In genomic region chr1:151346082-151346768, GRCh38 we compare ENCODE assay signal across 8 cellular contexts. TPM values are rescaled to one million over a fixed set of nuclear protein-coding genes. Genes with fewer than 3 reads are reported as not detected.
DNase-seq lines count a peak whose midpoint lies in the region; ATAC-seq, FAIRE-seq and TF ChIP-seq lines count a peak whose summit lies in the region.

No MANE protein-coding gene starts in this region.

- peaks cover 0 to 36% (median 6%) of the 10 kb centered on the region in 3 experiments for H3K36me3 ChIP-seq in naive thymus-derived CD4-positive, alpha-beta T cell (ENCODE audit: control insufficient read depth in 2 of 3, insufficient read depth in 3 of 3, low read length in 3 of 3)

- FAIRE-seq in HTR-8/SVneo (lab: Jason Lieb, UNC): no peak

- TF ChIP-seq CTCF in AG04450 (IDR thresholded peaks at IDR 0.05; ENCODE audit: low read depth, low read length): no peak

- DNase-seq in AG04450 (ENCODE audit: low read depth, low spot score) (no peak), NAMALWA (ENCODE audit: low spot score) (peak; percentile 45), NOMO-1 treated with DMSO at 0.1 percent for 48 hours (lab: John Stamatoyannopoulos, UW; ENCODE audit: unreplicated experiment) (no peak), HTR-8/SVneo (ENCODE audit: insufficient read length, low spot score) (no peak), SHP77 (lab: John Stamatoyannopoulos, UW) (no peak), NCI-H226 (no peak)
- peak in 1 of 9 donors; percentile 13 for DNase-seq in naive thymus-derived CD4-positive, alpha-beta T cell

- H3K9me3 Mint-ChIP-seq in naive thymus-derived CD4-positive, alpha-beta T cell: peaks cover 0 to 2% (median 0%) of the 10 kb centered on the region in 11 donors

- peak overlapping the region; percentile 86 for H3K4me3 ChIP-seq in AG04450 (ENCODE audit: low read depth, low read length)
- peak overlapping the region; percentile 75 for H3K4me3 ChIP-seq in naive thymus-derived CD4-positive, alpha-beta T cell (ENCODE audit: low read length)

- peaks cover 13 to 16% of the 10 kb centered on the region in 2 donors for H3K4me1 ChIP-seq in naive thymus-derived CD4-positive, alpha-beta T cell (ENCODE audit: control insufficient read depth in 2 of 2, insufficient read depth in 2 of 2, low read length in 2 of 2)

- H3K27ac ChIP-seq in AG04450 (ENCODE audit: low read depth, low read length) (peak overlapping the region; percentile 96), cingulate gyrus (ENCODE audit: low read depth, low read length) (peak overlapping the region; percentile 95)
- peak overlapping the region; percentile 96 for H3K27ac ChIP-seq in naive thymus-derived CD4-positive, alpha-beta T cell (ENCODE audit: low read depth, low read length)

- intact Hi-C loops in naive thymus-derived CD4-positive, alpha-beta T cell (cut with micrococcal nuclease): loop anchor here in 1 of 2 donors (2.0 to 10.0 kb wide), 3 partner anchors 113 to 859 kb away; partner anchors contain the start of genes POGZ and TARS2

- H3K36me3 Mint-ChIP-seq in naive thymus-derived CD4-positive, alpha-beta T cell: peaks cover 0 to 26% (median 13%) of the 10 kb centered on the region in 5 donors

- H3K4me1 Mint-ChIP-seq in naive thymus-derived CD4-positive, alpha-beta T cell: peaks cover 20 to 44% (median 39%) of the 10 kb centered on the region in 7 donors

- no peaks in the 10 kb centered on the region for H3K27me3 ChIP-seq in AG04450 (ENCODE audit: control insufficient read depth, insufficient read depth, low read length)
- H3K27me3 ChIP-seq in naive thymus-derived CD4-positive, alpha-beta T cell (ENCODE audit: control insufficient read depth in 2 of 2, insufficient read depth in 2 of 2, low read length in 2 of 2): no peaks in the 10 kb centered on the region

- peak overlapping the region; percentile 85 to 98 (median 95) for H3K4me3 Mint-ChIP-seq in naive thymus-derived CD4-positive, alpha-beta T cell

- peaks cover 4% of the 10 kb centered on the region for H3K9me3 ChIP-seq in AG04450 (ENCODE audit: control insufficient read depth, insufficient read depth, low read length)
- H3K9me3 ChIP-seq in naive thymus-derived CD4-positive, alpha-beta T cell (ENCODE audit: control insufficient read depth in 2 of 3, low read length in 3 of 3): no peaks in the 10 kb centered on the region

- CTCF ChIA-PET in AG04450 (lab: Charles Lee): no interaction called here
- CTCF ChIA-PET in naive thymus-derived CD4-positive, alpha-beta T cell (lab: Charles Lee): no interaction called here

- H3K27ac Mint-ChIP-seq in naive thymus-derived CD4-positive, alpha-beta T cell: peak overlapping the region; percentile 95 to 100 (median 99)

- POLR2A ChIA-PET in AG04450 (lab: Yijun Ruan, JAX): no interaction called here
- POLR2A ChIA-PET in naive thymus-derived CD4-positive, alpha-beta T cell (lab: Charles Lee): interaction anchor here (0.9 to 1.6 kb wide), 4 partner anchors 17 to 340 kb away, joined by 3 to 10 read pairs (median 4); partner anchors contain the start of genes MINDY1 and PI4KB

- ATAC-seq in naive thymus-derived CD4-positive, alpha-beta T cell: no peak

- no peaks in the 10 kb centered on the region for H3K27me3 Mint-ChIP-seq in naive thymus-derived CD4-positive, alpha-beta T cell

RNA-seq across cellular contexts. Expression of gene RFX5, which starts 0.8 kb away (rescaled TPM):
- polyA plus RNA-seq in AG04450 (2011; rRNA removed): 40.9 and 42.7 TPM in 2 replicates
- 62.9 and 103 TPM in 2 replicates for polyA minus RNA-seq in AG04450 (2011; rRNA and poly(A)+ RNA removed)
- 10 to 100 TPM; 62.6 to 89.3 (median 82.2) TPM for total RNA-seq in naive thymus-derived CD4-positive, alpha-beta T cell
- 10 to 100 TPM; 26.6 to 29.6 TPM for polyA plus RNA-seq in naive thymus-derived CD4-positive, alpha-beta T cell

RNA-seq across cellular contexts. Expression of gene PI4KB, which starts 19.0 kb away (rescaled TPM):
- polyA plus RNA-seq in AG04450 (2011; rRNA removed): 75.2 and 83.2 TPM in 2 replicates
- polyA minus RNA-seq in AG04450 (2011; rRNA and poly(A)+ RNA removed): 161 and 181 TPM in 2 replicates
- 10 to 100 TPM; 64.0 to 91.9 (median 76.3) TPM for total RNA-seq in naive thymus-derived CD4-positive, alpha-beta T cell
- 10 to 100 TPM; 48.5 to 76.7 TPM for polyA plus RNA-seq in naive thymus-derived CD4-positive, alpha-beta T cell

RNA-seq across cellular contexts. Expression of gene SELENBP1, which starts 26.3 kb away (rescaled TPM):
- 85.0 and 102 TPM in 2 replicates for polyA plus RNA-seq in AG04450 (2011; rRNA removed)
- polyA minus RNA-seq in AG04450 (2011; rRNA and poly(A)+ RNA removed): 65.1 and 96.2 TPM in 2 replicates
- not detected for total RNA-seq in naive thymus-derived CD4-positive, alpha-beta T cell
- not detected for polyA plus RNA-seq in naive thymus-derived CD4-positive, alpha-beta T cell

RNA-seq across cellular contexts. Expression of gene PSMB4, which starts 53.1 kb away (rescaled TPM):
- polyA plus RNA-seq in AG04450 (2011; rRNA removed): 483 and 516 TPM in 2 replicates
- 284 and 352 TPM in 2 replicates for polyA minus RNA-seq in AG04450 (2011; rRNA and poly(A)+ RNA removed)
- total RNA-seq in naive thymus-derived CD4-positive, alpha-beta T cell: 100 to 1,000 TPM; 190 to 339 (median 267) TPM
- polyA plus RNA-seq in naive thymus-derived CD4-positive, alpha-beta T cell: 10 to 100 TPM; 54.5 to 60.8 TPM

Comparison
In these comparisons a context has a peak if more than half of its experiments do, and no peak if none do; other contexts are left out.
1. RNA of gene SELENBP1, which starts 26.3 kb away (polyA plus RNA-seq): 85.0 to 102 TPM in AG04450; not detected in naive thymus-derived CD4-positive, alpha-beta T cell; every median in the first group is over 10 times any median in the second.
2. Peak in every context shown above with its lines, with median percentiles within 50 percentile points of each other: H3K27ac ChIP-seq.